In the genomic region with DNA sequence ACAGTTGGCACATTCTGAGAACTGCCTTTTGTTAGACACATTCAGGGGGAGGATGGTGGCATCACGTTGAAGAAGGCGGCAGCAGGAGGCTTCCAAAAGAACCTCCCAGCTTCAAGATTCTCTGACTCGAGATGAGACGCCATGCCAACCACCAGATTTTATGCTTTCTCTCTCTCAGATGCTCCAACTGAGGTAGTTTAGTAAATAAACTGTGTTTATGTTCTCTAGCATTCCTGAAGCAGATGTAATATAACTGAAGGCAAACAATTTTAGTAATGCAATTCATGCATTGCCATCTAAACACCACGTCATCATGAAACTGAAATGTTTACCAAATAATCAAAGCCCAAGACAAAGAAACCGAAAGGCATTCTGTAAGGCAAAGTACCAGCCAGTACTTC, we compare ENCODE assay signal across 8 cellular contexts.
DNase-seq lines count a peak whose midpoint lies in the region; ATAC-seq and TF ChIP-seq lines count a peak whose summit lies in the region.

No MANE protein-coding gene starts in this region.

- peaks cover 15% of the 10 kb centered on the region for H3K9me3 Mint-ChIP-seq in activated T-helper 2 cell treated with anti-CD3 and anti-CD28 coated beads, Interferon-gamma antibody, Interleukin-2, Interleukin-4, amounts not matched to agents 10 μg/mL and 5 μg/mL and 100 μg/mL, durations not matched to agents 14 hours and 24 hours and 36 hours

- TF ChIP-seq POLR2A in stomach (IDR thresholded peaks at IDR 0.05), result no peak

- intact Hi-C loops in activated T-helper 2 cell treated with anti-CD3 and anti-CD28 coated beads, Interferon-gamma antibody, Interleukin-2, Interleukin-4, amounts not matched to agents 10 μg/mL and 5 μg/mL and 100 μg/mL, durations not matched to agents 14 hours and 24 hours and 36 hours (cut with micrococcal nuclease), result loop anchor here (1.0 to 2.0 kb wide), 4 partner anchors 7 to 110 kb away; no protein-coding TSS in a partner anchor
- intact Hi-C loops in stomach (cut with DNase I; ENCODE audit: low total_unique reads), result no loop called here
- intact Hi-C loops in ascending aorta (cut with DNase I), result no loop called here

- no peaks in the 10 kb centered on the region for H3K27me3 Mint-ChIP-seq in activated T-helper 2 cell treated with anti-CD3 and anti-CD28 coated beads, Interferon-gamma antibody, Interleukin-2, Interleukin-4, amounts not matched to agents 10 μg/mL and 5 μg/mL and 100 μg/mL, durations not matched to agents 14 hours and 24 hours and 36 hours (ENCODE audit: low read depth)

- no peak for TF ChIP-seq EP300 in stomach (IDR thresholded peaks at IDR 0.05)

- H3K9me3 ChIP-seq in stomach, result no peaks in the 10 kb centered on the region
- no peaks in the 10 kb centered on the region for H3K9me3 ChIP-seq in BE2C
- H3K9me3 ChIP-seq in ascending aorta, result no peaks in the 10 kb centered on the region

- 34 to 61% (median 48%) methylated on average over 6 of the region's 6 CpGs for WGBS in stomach, 5 donors

- H3K4me1 Mint-ChIP-seq in activated T-helper 2 cell treated with anti-CD3 and anti-CD28 coated beads, Interferon-gamma antibody, Interleukin-2, Interleukin-4, amounts not matched to agents 10 μg/mL and 5 μg/mL and 100 μg/mL, durations not matched to agents 14 hours and 24 hours and 36 hours (ENCODE audit: low read depth), result peaks cover 88% of the 10 kb centered on the region

- peak overlapping the region; percentile 57 for H3K4me3 Mint-ChIP-seq in activated T-helper 2 cell treated with anti-CD3 and anti-CD28 coated beads, Interferon-gamma antibody, Interleukin-2, Interleukin-4, amounts not matched to agents 10 μg/mL and 5 μg/mL and 100 μg/mL, durations not matched to agents 14 hours and 24 hours and 36 hours (ENCODE audit: low read depth)

- H3K36me3 Mint-ChIP-seq in activated T-helper 2 cell treated with anti-CD3 and anti-CD28 coated beads, Interferon-gamma antibody, Interleukin-2, Interleukin-4, amounts not matched to agents 10 μg/mL and 5 μg/mL and 100 μg/mL, durations not matched to agents 14 hours and 24 hours and 36 hours (ENCODE audit: low read depth), result peaks cover 79% of the 10 kb centered on the region

- no peaks in the 10 kb centered on the region for H3K36me3 ChIP-seq in stomach
- no peaks in the 10 kb centered on the region for H3K36me3 ChIP-seq in BE2C
- no peaks in the 10 kb centered on the region for H3K36me3 ChIP-seq in ascending aorta

- H3K4me3 ChIP-seq in stomach (no peak overlapping the region), BE2C (ENCODE audit: low read depth, low read length) (no peak overlapping the region), ascending aorta (no peak overlapping the region)

- peak; percentile 21 for DNase-seq in activated CD4-positive, alpha-beta T cell treated with anti-CD3 and anti-CD28 coated beads, Interleukin-2, amount 50 U/mL, for 1 hour
- DNase-seq in activated CD4-positive, alpha-beta T cell treated with anti-CD3 and anti-CD28 coated beads for 1 hour, result no peak
- no peak for DNase-seq in activated T-helper 2 cell treated with anti-CD3 and anti-CD28 coated beads, Interferon-gamma antibody, Interleukin-2, Interleukin-4, amounts not matched to agents 10 μg/mL and 5 μg/mL and 100 μg/mL, durations not matched to agents 14 hours and 24 hours and 36 hours (ENCODE audit: low spot score)
- DNase-seq in stomach (no peak), BE2C (no peak), NCI-H526 treated with DMSO at 0.1 percent for 48 hours (lab: John Stamatoyannopoulos, UW) (no peak), ascending aorta (ENCODE audit: low spot score in 2 of 2) (no peak)

- peaks cover 0 to 15% (median 7%) of the 10 kb centered on the region in 4 donors for H3K4me1 ChIP-seq in stomach
- H3K4me1 ChIP-seq in BE2C, result no peaks in the 10 kb centered on the region
- peaks cover 0 to 14% of the 10 kb centered on the region in 2 donors for H3K4me1 ChIP-seq in ascending aorta

- H3K27me3 ChIP-seq in stomach (no peaks in the 10 kb centered on the region), BE2C (no peaks in the 10 kb centered on the region), ascending aorta (no peaks in the 10 kb centered on the region)

- H3K27ac ChIP-seq in stomach (peak overlapping the region in 3 of 5 donors; percentile 11 to 59 (median 37)), ascending aorta (no peak overlapping the region)

- peak; percentile 48 for ATAC-seq in HG03060 (IDR thresholded peaks at IDR 0.05; ENCODE audit: low read depth, unreplicated experiment)

- H3K27ac Mint-ChIP-seq in activated T-helper 2 cell treated with anti-CD3 and anti-CD28 coated beads, Interferon-gamma antibody, Interleukin-2, Interleukin-4, amounts not matched to agents 10 μg/mL and 5 μg/mL and 100 μg/mL, durations not matched to agents 14 hours and 24 hours and 36 hours, result peak overlapping the region; percentile 91

- TF ChIP-seq CTCF in stomach (IDR thresholded peaks at IDR 0.05) (no peak), BE2C (IDR thresholded peaks at IDR 0.05; ENCODE audit: low read depth, low read length) (no peak), ascending aorta (IDR thresholded peaks at IDR 0.05) (no peak)

Comparison
In these comparisons a context has a peak if more than half of its experiments do, and no peak if none do; other contexts are left out.
1. H3K27ac ChIP-seq: peak in stomach (3 of 5); none in ascending aorta (0 of 2).